ENCODE assay signal across 1 cellular context in the genomic region with DNA sequence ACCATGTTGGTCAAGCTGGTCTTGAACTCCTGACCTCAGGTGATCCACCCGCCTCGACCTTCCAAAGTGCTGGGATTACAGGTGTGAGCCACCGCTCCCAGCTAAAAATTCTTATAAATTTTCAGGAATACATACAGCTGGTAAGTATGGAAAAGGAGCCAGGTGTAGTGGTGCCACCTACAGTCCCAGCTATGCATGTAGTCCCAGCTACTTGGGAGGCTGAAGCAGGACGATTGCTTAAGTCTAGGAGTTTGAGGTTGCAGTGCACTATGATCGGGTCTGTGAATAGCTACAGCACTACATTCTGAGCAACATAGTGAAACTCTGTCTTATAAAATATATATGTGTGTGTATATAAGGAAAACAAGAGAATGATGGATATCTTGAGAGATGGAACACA.
TF ChIP-seq lines count a peak whose summit lies in the region.

No MANE protein-coding gene starts in this region.

TF ChIP-seq in H1, 55 proteins besides CTCF, POLR2A, EP300 and RAD21:
- TF ChIP-seq YY1 (IDR thresholded peaks at IDR 0.05; ENCODE audit: low read depth, low read length) = no peak
- no peak for TF ChIP-seq RNF2 (IDR thresholded peaks at IDR 0.05; ENCODE audit: borderline replicate concordance, low read depth, low read length, missing control alignments, poor library complexity, severe bottlenecking)
- TF ChIP-seq, protein P1, sequence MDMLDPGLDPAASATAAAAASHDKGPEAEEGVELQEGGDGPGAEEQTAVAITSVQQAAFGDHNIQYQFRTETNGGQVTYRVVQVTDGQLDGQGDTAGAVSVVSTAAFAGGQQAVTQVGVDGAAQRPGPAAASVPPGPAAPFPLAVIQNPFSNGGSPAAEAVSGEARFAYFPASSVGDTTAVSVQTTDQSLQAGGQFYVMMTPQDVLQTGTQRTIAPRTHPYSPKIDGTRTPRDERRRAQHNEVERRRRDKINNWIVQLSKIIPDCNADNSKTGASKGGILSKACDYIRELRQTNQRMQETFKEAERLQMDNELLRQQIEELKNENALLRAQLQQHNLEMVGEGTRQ (IDR thresholded peaks at IDR 0.05; ENCODE audit: low read length) = no peak
- TF ChIP-seq CHD1 (IDR thresholded peaks at IDR 0.05; ENCODE audit: low read depth, low read length) = no peak
- TF ChIP-seq HDAC2 (IDR thresholded peaks at IDR 0.05; ENCODE audit: borderline replicate concordance in 1 of 2, low read depth in 2 of 2, low read length in 2 of 2) = no peak
- no peak for TF ChIP-seq SIX5 (IDR thresholded peaks at IDR 0.05; ENCODE audit: low read depth, low read length)
- no peak for TF ChIP-seq SUZ12 (IDR thresholded peaks at IDR 0.05; ENCODE audit: low read length)
- TF ChIP-seq JUND (IDR thresholded peaks at IDR 0.05; ENCODE audit: low read length) = no peak
- TF ChIP-seq CBX8 (IDR thresholded peaks at IDR 0.05; ENCODE audit: borderline replicate concordance, low read depth, low read length) = no peak
- TF ChIP-seq JUN (IDR thresholded peaks at IDR 0.05; ENCODE audit: low read depth, low read length) = no peak
- TF ChIP-seq EGR1 (IDR thresholded peaks at IDR 0.05; ENCODE audit: borderline replicate concordance, low read depth, low read length) = no peak
- no peak for TF ChIP-seq GABPA (IDR thresholded peaks at IDR 0.05; ENCODE audit: borderline replicate concordance, insufficient read depth, low read length)
- TF ChIP-seq, protein P2, sequence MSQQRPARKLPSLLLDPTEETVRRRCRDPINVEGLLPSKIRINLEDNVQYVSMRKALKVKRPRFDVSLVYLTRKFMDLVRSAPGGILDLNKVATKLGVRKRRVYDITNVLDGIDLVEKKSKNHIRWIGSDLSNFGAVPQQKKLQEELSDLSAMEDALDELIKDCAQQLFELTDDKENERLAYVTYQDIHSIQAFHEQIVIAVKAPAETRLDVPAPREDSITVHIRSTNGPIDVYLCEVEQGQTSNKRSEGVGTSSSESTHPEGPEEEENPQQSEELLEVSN (IDR thresholded peaks at IDR 0.05) = no peak
- no peak for TF ChIP-seq FOSL1 (IDR thresholded peaks at IDR 0.05; ENCODE audit: insufficient read depth, low read depth, low read length)
